ENCODE assay signal across 8 cellular contexts in genomic region chr5:139574641-139575312, GRCh38. TPM values are rescaled to one million over a fixed set of nuclear protein-coding genes. Genes with fewer than 3 reads are reported as not detected.
DNase-seq lines count a peak whose midpoint lies in the region; ATAC-seq and TF ChIP-seq lines count a peak whose summit lies in the region.

No MANE protein-coding gene starts in this region.

- no peak overlapping the region for H3K4me3 Mint-ChIP-seq in progenitor cell of endocrine pancreas (ENCODE audit: low read depth)

- ATAC-seq in GM21381 (IDR thresholded peaks at IDR 0.05; ENCODE audit: unreplicated experiment) = no peak
- no peak for ATAC-seq in GM19023 (IDR thresholded peaks at IDR 0.05; ENCODE audit: unreplicated experiment)

- peak overlapping the region; percentile 54 for H3K27ac Mint-ChIP-seq in progenitor cell of endocrine pancreas

- no peak overlapping the region for H3K4me3 ChIP-seq in SU-DHL-6 (ENCODE audit: insufficient read depth, low read length, poor library complexity, severe bottlenecking)
- no peak overlapping the region for H3K4me3 ChIP-seq in fibroblast of mammary gland (ENCODE audit: control insufficient read depth, low read depth, low read length)

- H3K36me3 ChIP-seq in SU-DHL-6 (ENCODE audit: low read length) = 0 out of 2 replicates have a peak, but pooled peaks cover 4% of the 10 kb centered on the region

- H3K9me2 ChIP-seq in SU-DHL-6 (replicated peaks; ENCODE audit: insufficient read depth, low read length) = no peaks in the 10 kb centered on the region

- peak overlapping the region; percentile 51 for H3K4me2 ChIP-seq in SU-DHL-6 (ENCODE audit: low read depth, low read length, poor library complexity, severe bottlenecking)

- peaks cover 8% of the 10 kb centered on the region for H3K4me1 Mint-ChIP-seq in progenitor cell of endocrine pancreas (ENCODE audit: low read depth)

- peak; percentile 61 for TF ChIP-seq CTCF in SU-DHL-6 (IDR thresholded peaks at IDR 0.05; ENCODE audit: insufficient read depth, low read length, poor library complexity, severe bottlenecking)
- peak; percentile 86 for TF ChIP-seq CTCF in fibroblast of mammary gland (conservative IDR thresholded peaks at IDR 0.05; ENCODE audit: control insufficient read depth, insufficient read depth, low read depth, low read length)
- TF ChIP-seq CTCF in progenitor cell of endocrine pancreas (IDR thresholded peaks at IDR 0.05; ENCODE audit: unreplicated experiment) = peak; percentile 56

- peaks cover 14% of the 10 kb centered on the region for H4K20me1 ChIP-seq in SU-DHL-6 (ENCODE audit: low read depth, low read length)

- H3K9me3 ChIP-seq in SU-DHL-6 (ENCODE audit: insufficient read depth, low read length) = no peaks in the 10 kb centered on the region

- peak; percentile 0 for DNase-seq in COR-L47 (lab: John Stamatoyannopoulos, UW)
- DNase-seq in H4 (ENCODE audit: low spot score) = peak; percentile 23
- peak; percentile 59 for DNase-seq in fibroblast of mammary gland (ENCODE audit: low read depth)
- DNase-seq in progenitor cell of endocrine pancreas (ENCODE audit: low spot score, unreplicated experiment) = no peak
- DNase-seq in stimulated activated naive CD4-positive, alpha-beta T cell treated with Interleukin-2 at 50 U/mL for 16 hours (lab: John Stamatoyannopoulos, UW) = no peak

- peaks cover 22% of the 10 kb centered on the region for H3F3A ChIP-seq in SU-DHL-6 (ENCODE audit: insufficient read depth)

- no peaks in the 10 kb centered on the region for H3K27me3 ChIP-seq in SU-DHL-6 (ENCODE audit: low read length)

- H3K27me3 Mint-ChIP-seq in progenitor cell of endocrine pancreas = no peaks in the 10 kb centered on the region

- peaks cover 94% of the 10 kb centered on the region for H3K79me2 ChIP-seq in SU-DHL-6 (ENCODE audit: insufficient read depth, low read length)

- H3K27ac ChIP-seq in SU-DHL-6 (ENCODE audit: low read depth, low read length) = peak overlapping the region; percentile 24; the same call in 1 of the 2 replicates

- H3K36me3 Mint-ChIP-seq in progenitor cell of endocrine pancreas (ENCODE audit: insufficient read depth) = peaks cover 1% of the 10 kb centered on the region

- H3K9me3 Mint-ChIP-seq in progenitor cell of endocrine pancreas (ENCODE audit: low read depth) = no peaks in the 10 kb centered on the region

- no peak overlapping the region for H2AFZ ChIP-seq in SU-DHL-6 (ENCODE audit: low read depth, low read length, severe bottlenecking)

- 0 out of 2 replicates have a peak overlapping the region, but pooled peaks have one; percentile 9 for H3K9ac ChIP-seq in SU-DHL-6 (ENCODE audit: low read length)

RNA-seq across cellular contexts. Expression of gene UBE2D2, which starts 13.6 kb away (rescaled TPM):
- 64.7 and 79.3 TPM in 2 replicates for total RNA-seq in H4 (2014; rRNA removed; shearing (Covaris generic))
- total RNA-seq in progenitor cell of endocrine pancreas = 147 and 155 TPM in 2 replicates

Comparison
In these comparisons a context has a peak if more than half of its experiments do, and no peak if none do; other contexts are left out.
1. DNase-seq: peak in COR-L47 (single experiment), H4 (single experiment) and fibroblast of mammary gland (single experiment); none in progenitor cell of endocrine pancreas (single experiment) and stimulated activated naive CD4-positive, alpha-beta T cell treated with Interleukin-2 at 50 U/mL for 16 hours (single experiment).
2. Peak in every context shown above with its lines, with median percentiles within 50 percentile points of each other: CTCF ChIP-seq.